8 cellular contexts compared by ENCODE assay signal in the genomic region with DNA sequence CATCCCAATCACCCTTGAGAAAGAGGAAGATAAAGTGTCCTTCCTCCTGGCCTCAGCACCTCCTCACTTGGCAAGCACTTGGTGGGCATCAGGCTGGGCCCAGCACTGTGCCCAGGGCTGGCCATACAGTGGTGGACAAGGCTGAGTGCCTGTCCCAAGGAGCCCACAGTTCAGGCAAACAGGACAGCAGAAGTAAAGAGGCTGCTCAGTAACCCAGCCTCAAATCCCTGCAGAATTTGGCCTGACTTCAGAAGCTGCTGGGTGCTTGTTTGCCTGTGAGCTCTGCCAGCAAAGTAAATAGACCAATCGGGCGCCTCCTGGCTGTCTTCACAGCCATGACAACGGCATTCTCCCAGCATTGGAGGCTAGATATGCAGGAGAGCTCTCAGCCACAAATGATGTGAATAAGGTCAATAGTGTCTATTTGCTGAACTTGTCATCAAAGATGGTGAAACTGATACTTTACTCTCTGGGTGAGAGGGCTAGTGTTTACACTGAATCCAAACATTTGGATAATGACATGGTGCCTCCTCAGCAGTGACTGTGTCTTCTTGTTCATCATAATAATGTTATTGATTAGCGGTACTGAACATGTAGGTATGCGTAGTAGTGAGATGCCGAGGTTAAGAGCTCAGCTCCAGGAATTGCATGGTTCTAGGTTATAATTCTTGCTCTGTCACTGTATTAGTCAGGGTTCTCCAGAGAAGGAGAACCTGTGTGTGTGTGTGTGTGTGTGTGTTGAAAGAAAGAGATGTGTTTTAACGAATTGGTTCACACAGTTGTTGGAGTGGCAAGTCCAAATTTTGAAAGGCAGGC. TPM values are rescaled to one million over a fixed set of nuclear protein-coding genes. Genes with fewer than 3 reads are reported as not detected.
DNase-seq lines count a peak whose midpoint lies in the region; ATAC-seq and TF ChIP-seq lines count a peak whose summit lies in the region.

No MANE protein-coding gene starts in this region.

- peaks cover 76% of the 10 kb centered on the region for H3K4me1 Mint-ChIP-seq in activated naive CD4-positive, alpha-beta T cell treated with anti-CD3 and anti-CD28 coated beads, Interleukin-2, amount 10 ng/mL, durations not matched to agents 7 days and 5 days

- no peaks in the 10 kb centered on the region for H3K27me3 Mint-ChIP-seq in activated naive CD4-positive, alpha-beta T cell treated with anti-CD3 and anti-CD28 coated beads, Interleukin-2, amount 10 ng/mL, durations not matched to agents 7 days and 5 days

- no peaks in the 10 kb centered on the region for H3K36me3 ChIP-seq in H7 (replicated peaks; ENCODE audit: control insufficient read depth, insufficient read depth, low read length)

- no peaks in the 10 kb centered on the region for H3K9me3 Mint-ChIP-seq in activated naive CD4-positive, alpha-beta T cell treated with anti-CD3 and anti-CD28 coated beads, Interleukin-2, amount 10 ng/mL, durations not matched to agents 7 days and 5 days

- no peak overlapping the region for H3K4me3 ChIP-seq in AG09309 (ENCODE audit: control insufficient read depth, low read depth, low read length)
- H3K4me3 ChIP-seq in H7 (ENCODE audit: insufficient read depth, low read depth, low read length): no peak overlapping the region

- no peak overlapping the region for H3K4me3 Mint-ChIP-seq in activated naive CD4-positive, alpha-beta T cell treated with anti-CD3 and anti-CD28 coated beads, Interleukin-2, amount 10 ng/mL, durations not matched to agents 7 days and 5 days

- peak overlapping the region; percentile 83 for H3K27ac Mint-ChIP-seq in activated naive CD4-positive, alpha-beta T cell treated with anti-CD3 and anti-CD28 coated beads, Interleukin-2, amount 10 ng/mL, durations not matched to agents 7 days and 5 days

- H3K36me3 Mint-ChIP-seq in activated naive CD4-positive, alpha-beta T cell treated with anti-CD3 and anti-CD28 coated beads, Interleukin-2, amount 10 ng/mL, durations not matched to agents 7 days and 5 days: peaks cover 70% of the 10 kb centered on the region

- no peaks in the 10 kb centered on the region for H3K27me3 ChIP-seq in H7 (ENCODE audit: control insufficient read depth, insufficient read depth, low read length)

- ATAC-seq in HG03460 (IDR thresholded peaks at IDR 0.05; ENCODE audit: unreplicated experiment): no peak

- TF ChIP-seq CTCF in AG09309 (IDR thresholded peaks at IDR 0.05; ENCODE audit: control insufficient read depth, insufficient read depth, low read depth, low read length, missing control alignments): peak; percentile 71
- no peak for TF ChIP-seq CTCF in GM13976 (IDR thresholded peaks at IDR 0.05; ENCODE audit: borderline replicate concordance, control extremely low read depth, extremely low read depth, insufficient read depth, missing control alignments)

- CTCF ChIA-PET in activated naive CD4-positive, alpha-beta T cell treated with anti-CD3 and anti-CD28 coated beads, Interleukin-2, amount 10 ng/mL, durations not matched to agents 7 days and 5 days (lab: Charles Lee): interaction anchor here (0.8 to 1.9 kb wide), 12 partner anchors 25 to 119 kb away, joined by 3 to 7 read pairs (median 4); partner anchors contain the start of gene RPL10A

- peak; percentile 72 for DNase-seq in AG09309 (ENCODE audit: low read depth)
- DNase-seq in H7: peak; percentile 85
- DNase-seq in NCI-H446 treated with DMSO at 0.1 percent for 48 hours (lab: John Stamatoyannopoulos, UW): peak; percentile 82
- peak; percentile 47 for DNase-seq in activated naive CD4-positive, alpha-beta T cell treated with anti-CD3 and anti-CD28 coated beads, Interleukin-2, amount 10 ng/mL, durations not matched to agents 7 days and 5 days
- peak; percentile 67 for DNase-seq in glomerular visceral epithelial cell (ENCODE audit: extremely low spot score)
- DNase-seq in pons (ENCODE audit: low spot score): peak; percentile 97
- DNase-seq in GM13976 (ENCODE audit: low spot score): no peak

- in situ Hi-C loops in GM13976 (cut with MboI; ENCODE audit: low sequenced_read_pairs, unreplicated experiment): no loop called here

RNA-seq across cellular contexts. Expression of gene FANCE, which starts 36.9 kb away (rescaled TPM):
- total RNA-seq in H7 (2014; rRNA removed; shearing (Covaris generic)): 18.7 and 22.8 TPM in 2 replicates

RNA-seq across cellular contexts. Expression of gene RPL10A, which starts 52.9 kb away (rescaled TPM):
- 2,080 and 2,249 TPM in 2 replicates for total RNA-seq in H7 (2014; rRNA removed; shearing (Covaris generic))
